Comparison of ENCODE assay signal across 23 cellular contexts in genomic region chr21:30206551-30207251, GRCh38. TPM values are rescaled to one million over a fixed set of nuclear protein-coding genes. Genes with fewer than 3 reads are reported as not detected.
DNase-seq lines count a peak whose midpoint lies in the region; ATAC-seq, FAIRE-seq and TF ChIP-seq lines count a peak whose summit lies in the region.
"Had no signal": no experiment of that assay in that cellular context is flagged by ENCODE, and none has a peak within 500 bp of the region (broad histone marks: within the 10 kb centered on the region; RNA-seq: fewer than 3 reads in every experiment).

No MANE protein-coding gene starts in this region.

- no peaks in the 10 kb centered on the region for H3K9me3 ChIP-seq in A549
- H3K9me3 ChIP-seq: esophagus squamous epithelium, lower lobe of right lung had no signal

- peak; percentile 34 to 83; a peak in 4 of 6 replicates for ATAC-seq in A549
- ATAC-seq in effector memory CD8-positive, alpha-beta T cell (replicated peaks) = no peak
- ATAC-seq: activated CD4-positive, CD25-positive, alpha-beta regulatory T cell treated with anti-CD3 and anti-CD28 coated beads, Interleukin-2, amount 50 U/mL, for 24 hours; lower lobe of right lung; naive thymus-derived CD8-positive, alpha-beta T cell had no signal

- WGBS in A549 (ENCODE audit: missing lambda C conversion rate) = 22% methylated on average over 7 of the region's 7 CpGs
- WGBS in lower leg skin, 2 donors = 44 to 50% methylated on average over 7 of the region's 7 CpGs

- H3K36me3 ChIP-seq in bronchial epithelial cell (ENCODE audit: control insufficient read depth, insufficient read depth, low read length) = no peaks in the 10 kb centered on the region
- H3K36me3 ChIP-seq: esophagus squamous epithelium, lower lobe of right lung had no signal

- intact Hi-C loops in lower leg skin (cut with DNase I; ENCODE audit: low total_unique reads) = no loop called here

- POLR2A ChIA-PET in A549 (lab: Yijun Ruan, JAX) = no interaction called here

- no peak overlapping the region for H3K27ac Mint-ChIP-seq in effector memory CD8-positive, alpha-beta T cell
- H3K27ac Mint-ChIP-seq: naive thymus-derived CD8-positive, alpha-beta T cell; stimulated activated naive CD8-positive, alpha-beta T cell treated with anti-CD3 and anti-CD28 coated beads, Interleukin-15, Interleukin-2, amounts not matched to agents 100 ng/mL and 50 ng/mL, for 24 hours had no signal

- no peaks in the 10 kb centered on the region for H3K4me1 ChIP-seq in A549
- H3K4me1 ChIP-seq: lower lobe of right lung had no signal

- H3K4me1 Mint-ChIP-seq in effector memory CD8-positive, alpha-beta T cell (ENCODE audit: low read depth in 2 of 2) = no peaks in the 10 kb centered on the region
- H3K4me1 Mint-ChIP-seq: CD4-positive, alpha-beta memory T cell; naive thymus-derived CD8-positive, alpha-beta T cell had no signal

- no peaks in the 10 kb centered on the region for H3K27me3 Mint-ChIP-seq in effector memory CD8-positive, alpha-beta T cell
- H3K27me3 Mint-ChIP-seq: CD4-positive, alpha-beta memory T cell had no signal

- H3K27me3 ChIP-seq in bronchial epithelial cell (ENCODE audit: control insufficient read depth, insufficient read depth, low read length) = no peaks in the 10 kb centered on the region
- H3K27me3 ChIP-seq: esophagus squamous epithelium had no signal

- CTCF ChIA-PET in A549 (lab: Yijun Ruan, JAX) = no interaction called here

- no peak for TF ChIP-seq RAD21 in A549 (conservative IDR thresholded peaks at IDR 0.05 in 1 of 2, IDR thresholded peaks at IDR 0.05 in 1 of 2)

- FAIRE-seq in A549 (lab: Jason Lieb, UNC) = no peak
- peak; percentile 58 for FAIRE-seq in bronchial epithelial cell (lab: Jason Lieb, UNC)

- peak in 1 of 2 experiments; percentile 48 for DNase-seq in A549 (ENCODE audit: low read depth in 1 of 2, low spot score in 1 of 2)
- peak; percentile 88 for DNase-seq in NCI-H460 (ENCODE audit: extremely low read depth, low read depth)
- peak; percentile 84 for DNase-seq in bronchial epithelial cell (ENCODE audit: low read depth)
- DNase-seq in iris pigment epithelial cell (ENCODE audit: low read depth) = peak; percentile 45
- no peak for DNase-seq in effector memory CD8-positive, alpha-beta T cell
- no peak for DNase-seq in lower leg skin (ENCODE audit: low spot score in 2 of 2)
- DNase-seq in SHP77 treated with DMSO at 0.1 percent for 48 hours (lab: John Stamatoyannopoulos, UW) = no peak
- DNase-seq in D341Med (ENCODE audit: low spot score) = no peak
- DNase-seq: ACHN; activated effector memory CD4-positive, alpha-beta T cell treated with Interleukin-2 at 50 U/mL for 16 hours; CD4-positive, alpha-beta memory T cell; EL; esophagus squamous epithelium; lower lobe of right lung; naive thymus-derived CD8-positive, alpha-beta T cell; NCI-H146; Right ventricle myocardium superior had no signal

- TF ChIP-seq POLR2A in A549 (IDR thresholded peaks at IDR 0.05; ENCODE audit: low read length) = no peak
- TF ChIP-seq POLR2A in lower leg skin (IDR thresholded peaks at IDR 0.05) = no peak

- H3K4me3 ChIP-seq in A549 = no peak overlapping the region
- no peak overlapping the region for H3K4me3 ChIP-seq in bronchial epithelial cell (ENCODE audit: low read depth, low read length)
- no peak overlapping the region for H3K4me3 ChIP-seq in lower leg skin (ENCODE audit: low read depth, poor library complexity, severe bottlenecking)
- H3K4me3 ChIP-seq: esophagus squamous epithelium, lower lobe of right lung had no signal

- no peak overlapping the region for H3K4me3 Mint-ChIP-seq in effector memory CD8-positive, alpha-beta T cell
- H3K4me3 Mint-ChIP-seq: CD4-positive, alpha-beta memory T cell; naive thymus-derived CD8-positive, alpha-beta T cell; stimulated activated naive CD8-positive, alpha-beta T cell treated with anti-CD3 and anti-CD28 coated beads, Interleukin-15, Interleukin-2, amounts not matched to agents 100 ng/mL and 50 ng/mL, for 24 hours had no signal

- H3K36me3 Mint-ChIP-seq in effector memory CD8-positive, alpha-beta T cell (ENCODE audit: insufficient read depth) = no peaks in the 10 kb centered on the region
- H3K36me3 Mint-ChIP-seq: CD4-positive, alpha-beta memory T cell; naive thymus-derived CD8-positive, alpha-beta T cell had no signal

- H3K27ac ChIP-seq in A549 = peak overlapping the region; percentile 38 to 50; a peak in 4 of 6 replicates
- H3K27ac ChIP-seq: esophagus squamous epithelium, lower lobe of right lung had no signal

- TF ChIP-seq CTCF in A549 (IDR thresholded peaks at IDR 0.05) (no peak), bronchial epithelial cell (IDR thresholded peaks at IDR 0.05; ENCODE audit: insufficient read depth, low read length, severe bottlenecking) (no peak), lower leg skin (IDR thresholded peaks at IDR 0.05) (no peak)

- peak overlapping the region; percentile 37; the same call in 1 of the 3 replicates for H3K4me2 ChIP-seq in A549

- TF ChIP-seq EP300 in A549 (IDR thresholded peaks at IDR 0.05) = no peak

- peaks cover 0 to 2% of the 10 kb centered on the region in 2 donors for H3K9me3 Mint-ChIP-seq in effector memory CD8-positive, alpha-beta T cell

TF ChIP-seq in A549, 52 proteins besides CTCF, POLR2A, EP300 and RAD21:
- TF ChIP-seq POLR2AphosphoS2 (conservative IDR thresholded peaks at IDR 0.05; ENCODE audit: low read length) (no peak), HMGXB4 (CRISPR knock-in tag; IDR thresholded peaks at IDR 0.05; ENCODE audit: borderline replicate concordance) (no peak), HOXB13 (CRISPR knock-in tag; IDR thresholded peaks at IDR 0.05; ENCODE audit: low read depth) (no peak), HEYL (CRISPR knock-in tag; IDR thresholded peaks at IDR 0.05) (no peak), MAZ (IDR thresholded peaks at IDR 0.05; ENCODE audit: borderline replicate concordance, low read depth, low read length) (no peak), RARB (CRISPR knock-in tag; IDR thresholded peaks at IDR 0.05) (no peak)
TF ChIP-seq in A549: peak in this region for 0.

RNA-seq across cellular contexts. Expression of gene CLDN8, which starts 9.2 kb away (rescaled TPM):
- polyA plus RNA-seq in A549 (2011; rRNA removed) = not detected in 2 replicates
- not detected in 2 replicates for polyA plus RNA-seq in A549 (2012; cell fraction: cytosol; rRNA removed)
- not detected in 2 replicates for polyA plus RNA-seq in A549 (2012; cell fraction: nucleus; rRNA removed)
- not detected in 3 replicates for polyA plus RNA-seq in A549 (2017; fragmentation: RNase III; extraction: RNeasy Plus Mini Kit Qiagen cat#74134 plus additional on column Dnase treatment)
- polyA minus RNA-seq in A549 (2011; rRNA and poly(A)+ RNA removed) = not detected in 2 replicates
- total RNA-seq in NCI-H460 (2014; rRNA removed; shearing (Covaris generic)) = not detected in 2 replicates
- not detected in 2 replicates for polyA plus RNA-seq in NCI-H460 (2014; cell fraction: nucleus; rRNA removed)
- 0.26 and 0.51 TPM in 2 replicates for total RNA-seq in bronchial epithelial cell
- 10 to 100 TPM; 15.2 to 32.3 (median 18.9) TPM for total RNA-seq in lower leg skin
- total RNA-seq: CD4-positive, alpha-beta memory T cell; dermis microvascular lymphatic vessel endothelial cell; naive thymus-derived CD8-positive, alpha-beta T cell; pulmonary artery endothelial cell; Right ventricle myocardium superior; T-helper 2 cell treated with Interferon-gamma antibody and Interleukin-4, amounts not matched to agents 100 ng/mL and 5 ng/mL, for 36 hours had no signal
- polyA plus RNA-seq: CD4-positive, alpha-beta memory T cell; naive thymus-derived CD8-positive, alpha-beta T cell had no signal

RNA-seq across cellular contexts. Expression of gene CLDN17, which starts 40.1 kb away (rescaled TPM):
- polyA plus RNA-seq in A549 (2011; rRNA removed) (not detected in 2 replicates), A549 (2017; fragmentation: RNase III; extraction: RNeasy Plus Mini Kit Qiagen cat#74134 plus additional on column Dnase treatment) (not detected in 3 replicates)
- not detected in 2 replicates for polyA plus RNA-seq in A549 (2012; cell fraction: cytosol; rRNA removed)
- not detected in 2 replicates for polyA plus RNA-seq in A549 (2012; cell fraction: nucleus; rRNA removed)
- not detected in 2 replicates for polyA minus RNA-seq in A549 (2011; rRNA and poly(A)+ RNA removed)
- not detected in 2 replicates for total RNA-seq in NCI-H460 (2014; rRNA removed; shearing (Covaris generic))
- not detected in 2 replicates for polyA plus RNA-seq in NCI-H460 (2014; cell fraction: nucleus; rRNA removed)
- total RNA-seq in bronchial epithelial cell (2.3 TPM in 1 of 2 replicates, not detected in the other), lower leg skin (under 1 TPM in 1 of 4 donors, not detected in 3; 0.19 TPM)
- total RNA-seq: CD4-positive, alpha-beta memory T cell; dermis microvascular lymphatic vessel endothelial cell; lower lobe of right lung; naive thymus-derived CD8-positive, alpha-beta T cell; pulmonary artery endothelial cell; Right ventricle myocardium superior; T-helper 2 cell treated with Interferon-gamma antibody and Interleukin-4, amounts not matched to agents 100 ng/mL and 5 ng/mL, for 36 hours; urinary bladder had no signal
- polyA plus RNA-seq: CD4-positive, alpha-beta memory T cell; naive thymus-derived CD8-positive, alpha-beta T cell; urinary bladder had no signal

Comparison
In these comparisons a context has a peak if more than half of its experiments do, and no peak if none do; other contexts are left out.
1. DNase-seq: peak in NCI-H460 (single experiment), bronchial epithelial cell (single experiment) and iris pigment epithelial cell (single experiment); none in effector memory CD8-positive, alpha-beta T cell (0 of 3), lower leg skin (0 of 2), SHP77 treated with DMSO at 0.1 percent for 48 hours (single experiment) and D341Med (single experiment).
2. RNA of gene CLDN8, which starts 9.2 kb away (total RNA-seq): 15.2 to 32.3 TPM in lower leg skin; 0.26 to 0.51 TPM in bronchial epithelial cell and not detected in NCI-H460; every median in the first group is over 10 times any median in the second.